11 cellular contexts compared by ENCODE assay signal in the genomic region with DNA sequence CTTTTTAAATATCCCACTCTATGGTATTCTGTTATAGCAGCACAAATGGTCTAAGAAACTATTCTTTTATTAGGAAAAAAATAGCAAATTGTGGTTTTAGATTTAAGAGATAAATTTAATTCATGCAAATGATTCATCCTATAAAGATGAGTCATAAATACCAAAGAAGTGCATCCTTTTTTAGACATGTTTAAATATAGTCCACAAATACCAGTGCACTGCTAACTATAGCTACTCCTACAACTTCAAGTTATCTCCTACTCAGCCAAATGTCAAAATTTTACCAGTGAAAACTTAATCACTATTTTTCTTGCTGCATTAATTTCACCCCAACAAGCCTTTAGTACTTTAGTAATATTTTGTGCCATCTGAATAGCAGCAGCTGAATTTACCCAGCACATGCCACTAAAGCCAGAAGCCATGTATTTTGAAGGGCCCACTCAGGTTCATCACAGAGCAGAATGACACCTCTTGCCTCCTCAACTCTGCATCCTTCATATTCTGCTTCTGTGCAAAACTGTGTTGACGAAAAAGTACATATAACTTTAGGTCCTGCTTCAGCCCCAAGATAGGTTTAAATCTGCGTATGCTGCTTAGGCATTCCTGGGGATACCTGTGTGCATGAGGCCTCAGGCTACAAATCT. TPM values are rescaled to one million over a fixed set of nuclear protein-coding genes. Genes with fewer than 3 reads are reported as not detected.
DNase-seq lines count a peak whose midpoint lies in the region; ATAC-seq and TF ChIP-seq lines count a peak whose summit lies in the region.
"Had no signal": no experiment of that assay in that cellular context is flagged by ENCODE, and none has a peak within 500 bp of the region (broad histone marks: within the 10 kb centered on the region; RNA-seq: fewer than 3 reads in every experiment).

No MANE protein-coding gene starts in this region.

- ATAC-seq in GM19395 (IDR thresholded peaks at IDR 0.05; ENCODE audit: unreplicated experiment) (peak; percentile 1), RWPE2 (ENCODE audit: low read depth) (peak; percentile 78), HG03280 (IDR thresholded peaks at IDR 0.05; ENCODE audit: unreplicated experiment) (no peak), GM18870 (IDR thresholded peaks at IDR 0.05; ENCODE audit: unreplicated experiment) (no peak)

- H3K36me3 ChIP-seq in RWPE2 (ENCODE audit: low read depth) (no peaks in the 10 kb centered on the region), uterus (no peaks in the 10 kb centered on the region)

- no peak for TF ChIP-seq POLR2A in uterus (IDR thresholded peaks at IDR 0.05)

- intact Hi-C loops in uterus (cut with DNase I; ENCODE audit: low total_unique reads), result no loop called here

- no peaks in the 10 kb centered on the region for H3K9me3 ChIP-seq in RWPE2 (ENCODE audit: severe bottlenecking)
- no peaks in the 10 kb centered on the region for H3K9me3 ChIP-seq in uterus

- no peak overlapping the region for H3K27ac ChIP-seq in RWPE2 (ENCODE audit: poor library complexity, severe bottlenecking)
- H3K27ac ChIP-seq in uterus, result peak overlapping the region in 1 of 2 donors; percentile 67

- DNase-seq in AG09309 (ENCODE audit: low read depth) (peak; percentile 57), RWPE2 (ENCODE audit: low spot score) (no peak), hepatic stellate cell (ENCODE audit: low spot score) (peak; percentile 72), uterus (no peak), DMS153 treated with DMSO at 0.1 percent for 48 hours (lab: John Stamatoyannopoulos, UW; ENCODE audit: unreplicated experiment) (no peak)
- DNase-seq: DMS 273 treated with DMSO at 0.1 percent for 48 hours, NCI-H1417 had no signal

- H3K4me1 ChIP-seq in RWPE2 (ENCODE audit: insufficient read depth, poor library complexity, severe bottlenecking), result peaks cover 3% of the 10 kb centered on the region
- peaks cover 0 to 3% of the 10 kb centered on the region in 2 donors for H3K4me1 ChIP-seq in uterus

- no peaks in the 10 kb centered on the region for H3K27me3 ChIP-seq in RWPE2 (ENCODE audit: insufficient read depth, poor library complexity, severe bottlenecking)
- no peaks in the 10 kb centered on the region for H3K27me3 ChIP-seq in uterus

- H3K4me3 ChIP-seq in AG09309 (ENCODE audit: control insufficient read depth, low read depth, low read length), result no peak overlapping the region
- H3K4me3 ChIP-seq in RWPE2 (ENCODE audit: severe bottlenecking), result no peak overlapping the region
- H3K4me3 ChIP-seq in uterus, result no peak overlapping the region

- TF ChIP-seq CTCF in AG09309 (IDR thresholded peaks at IDR 0.05; ENCODE audit: control insufficient read depth, insufficient read depth, low read depth, low read length, missing control alignments) (no peak), RWPE2 (IDR thresholded peaks at IDR 0.05; ENCODE audit: poor library complexity, severe bottlenecking) (no peak), uterus (IDR thresholded peaks at IDR 0.05) (no peak)

RNA-seq across cellular contexts. Expression of a gene that starts 24.9 kb away (rescaled TPM):
- total RNA-seq in uterus, result 1 to 10 TPM in 3 of 4 donors, not detected in 1; 1.1 to 7.6 (median 2.1) TPM
- total RNA-seq: osteocyte had no signal

Comparison
In these comparisons a context has a peak if more than half of its experiments do, and no peak if none do; other contexts are left out.
1. DNase-seq: peak in AG09309 (single experiment) and hepatic stellate cell (single experiment); none in RWPE2 (single experiment), uterus (0 of 2) and DMS153 treated with DMSO at 0.1 percent for 48 hours (single experiment).
2. ATAC-seq: peak in GM19395 (single experiment) and RWPE2 (single experiment); none in HG03280 (single experiment) and GM18870 (single experiment).